21 cellular contexts compared by ENCODE assay signal in genomic region chr16:81774348-81774747, GRCh38. TPM values are rescaled to one million over a fixed set of nuclear protein-coding genes. Genes with fewer than 3 reads are reported as not detected.
A peak's percentile ranks its signal among the peaks of the same experiment; 100 is the strongest.
DNase-seq lines count a peak whose midpoint lies in the region; ATAC-seq and TF ChIP-seq lines count a peak whose summit lies in the region.
"Had no signal": no experiment of that assay in that cellular context is flagged by ENCODE, and none has a peak within 500 bp of the region (broad histone marks: within the 10 kb centered on the region; RNA-seq: fewer than 3 reads in every experiment).

No MANE protein-coding gene starts in this region.

- H3K9me3 ChIP-seq in thyroid gland: no peaks in the 10 kb centered on the region
- no peaks in the 10 kb centered on the region for H3K9me3 ChIP-seq in naive thymus-derived CD4-positive, alpha-beta T cell (ENCODE audit: control insufficient read depth in 2 of 3, low read length in 3 of 3)
- no peaks in the 10 kb centered on the region for H3K9me3 ChIP-seq in sigmoid colon

- peak overlapping the region; percentile 36 for H3K27ac Mint-ChIP-seq in activated naive CD8-positive, alpha-beta T cell treated with anti-CD3 and anti-CD28 coated beads for 36 hours
- H3K27ac Mint-ChIP-seq in activated naive CD8-positive, alpha-beta T cell treated with anti-CD3 and anti-CD28 coated beads, Interleukin-2, amount 50 U/mL, for 24 hours: no peak overlapping the region
- H3K27ac Mint-ChIP-seq in naive thymus-derived CD4-positive, alpha-beta T cell: no peak overlapping the region
- H3K27ac Mint-ChIP-seq: CD4-positive, CD25-positive, alpha-beta regulatory T cell had no signal

- in situ Hi-C loops in KBM-7 (cut with MboI; ENCODE audit: low pct_unique_long_range_greater_than_20kb, low sequenced_read_pairs): no loop called here

- POLR2A ChIA-PET in naive thymus-derived CD4-positive, alpha-beta T cell (lab: Charles Lee): no interaction called here

- TF ChIP-seq POLR2A in thyroid gland (IDR thresholded peaks at IDR 0.05) (no peak), sigmoid colon (IDR thresholded peaks at IDR 0.05) (no peak)

- TF ChIP-seq EP300 in sigmoid colon (IDR thresholded peaks at IDR 0.05): no peak

- H3K4me3 Mint-ChIP-seq in activated naive CD8-positive, alpha-beta T cell treated with anti-CD3 and anti-CD28 coated beads for 36 hours: no peak overlapping the region
- H3K4me3 Mint-ChIP-seq in activated naive CD8-positive, alpha-beta T cell treated with anti-CD3 and anti-CD28 coated beads, Interleukin-2, amount 50 U/mL, for 24 hours: no peak overlapping the region
- no peak overlapping the region for H3K4me3 Mint-ChIP-seq in naive thymus-derived CD4-positive, alpha-beta T cell
- H3K4me3 Mint-ChIP-seq: CD4-positive, CD25-positive, alpha-beta regulatory T cell; neural crest cell had no signal

- H3K27ac ChIP-seq in thyroid gland (peak overlapping the region in 1 of 3 donors; percentile 12), sigmoid colon (peak overlapping the region in 1 of 4 donors; percentile 1)
- H3K27ac ChIP-seq in naive thymus-derived CD4-positive, alpha-beta T cell (ENCODE audit: low read depth, low read length): no peak overlapping the region
- H3K27ac ChIP-seq: 22Rv1, cardiac muscle cell, SK-N-MC had no signal

- intact Hi-C loops in thyroid gland (cut with DNase I) (no loop called here), sigmoid colon (cut with DNase I) (no loop called here)
- intact Hi-C loops in naive thymus-derived CD4-positive, alpha-beta T cell (cut with micrococcal nuclease): no loop called here

- H3K9me3 Mint-ChIP-seq in activated naive CD8-positive, alpha-beta T cell treated with anti-CD3 and anti-CD28 coated beads for 36 hours: no peaks in the 10 kb centered on the region
- no peaks in the 10 kb centered on the region for H3K9me3 Mint-ChIP-seq in activated naive CD8-positive, alpha-beta T cell treated with anti-CD3 and anti-CD28 coated beads, Interleukin-2, amount 50 U/mL, for 24 hours
- no peaks in the 10 kb centered on the region for H3K9me3 Mint-ChIP-seq in naive thymus-derived CD4-positive, alpha-beta T cell
- H3K9me3 Mint-ChIP-seq: CD4-positive, CD25-positive, alpha-beta regulatory T cell; neural crest cell had no signal

- 32 to 45% methylated on average over 7 of the region's 7 CpGs for WGBS in thyroid gland, 2 donors
- 52 to 66% methylated on average over 7 of the region's 7 CpGs for WGBS in sigmoid colon, 2 donors

- CTCF ChIA-PET in naive thymus-derived CD4-positive, alpha-beta T cell (lab: Charles Lee): no interaction called here

- DNase-seq in activated naive CD8-positive, alpha-beta T cell treated with anti-CD3 and anti-CD28 coated beads for 36 hours: no peak
- DNase-seq in activated naive CD8-positive, alpha-beta T cell treated with anti-CD3 and anti-CD28 coated beads, Interleukin-2, amount 50 U/mL, for 24 hours: no peak
- DNase-seq in KBM-7 (peak; percentile 68), germinal center (ENCODE audit: low spot score) (peak; percentile 58), thyroid gland (peak; percentile 54 to 57), sigmoid colon (no peak)
- DNase-seq in naive thymus-derived CD4-positive, alpha-beta T cell: no peak
- DNase-seq in activated CD4-positive, alpha-beta T cell treated with anti-CD3 and anti-CD28 coated beads, Interleukin-2, amount 50 U/mL, for 1 hour: no peak
- DNase-seq: activated CD4-positive, alpha-beta T cell treated with anti-CD3 and anti-CD28 coated beads, Interleukin-2, amount 50 U/mL, for 48 hours; activated T-cell treated with anti-CD3 and anti-CD28 coated beads, Interleukin-2, amount 50 U/mL, for 48 hours; CD4-positive, CD25-positive, alpha-beta regulatory T cell; DMS79 treated with DMSO at 0.1 percent for 48 hours; mesenchymal stem cell; NCI-H1436 treated with DMSO at 0.1 percent for 48 hours; NCI-H446; stimulated activated CD4-positive, alpha-beta T cell treated with anti-CD3 and anti-CD28 coated beads, Interleukin-4, amount 100 ng/mL, for 24 hours had no signal

- no peak for TF ChIP-seq CTCF in thyroid gland (IDR thresholded peaks at IDR 0.05)
- TF ChIP-seq CTCF in sigmoid colon (IDR thresholded peaks at IDR 0.05): no peak

- H3K27me3 ChIP-seq in thyroid gland: no peaks in the 10 kb centered on the region
- H3K27me3 ChIP-seq in naive thymus-derived CD4-positive, alpha-beta T cell (ENCODE audit: control insufficient read depth in 2 of 2, insufficient read depth in 2 of 2, low read length in 2 of 2): no peaks in the 10 kb centered on the region
- H3K27me3 ChIP-seq in sigmoid colon: peaks cover 0 to 10% (median 6%) of the 10 kb centered on the region in 3 donors

- H3K36me3 ChIP-seq in thyroid gland (no peaks in the 10 kb centered on the region), sigmoid colon (no peaks in the 10 kb centered on the region)
- H3K36me3 ChIP-seq in naive thymus-derived CD4-positive, alpha-beta T cell (ENCODE audit: control insufficient read depth in 2 of 3, insufficient read depth in 3 of 3, low read length in 3 of 3): no peaks in the 10 kb centered on the region
- H3K36me3 ChIP-seq: cardiac muscle cell had no signal

- no peak for ATAC-seq in activated naive CD8-positive, alpha-beta T cell treated with anti-CD3 and anti-CD28 coated beads, Interleukin-2, amount 50 U/mL, for 24 hours
- no peak for ATAC-seq in naive thymus-derived CD4-positive, alpha-beta T cell
- ATAC-seq: sciatic nerve had no signal

- H3K27me3 Mint-ChIP-seq in activated naive CD8-positive, alpha-beta T cell treated with anti-CD3 and anti-CD28 coated beads for 36 hours: peaks cover 27% of the 10 kb centered on the region
- H3K27me3 Mint-ChIP-seq in activated naive CD8-positive, alpha-beta T cell treated with anti-CD3 and anti-CD28 coated beads, Interleukin-2, amount 50 U/mL, for 24 hours: peaks cover 9% of the 10 kb centered on the region
- H3K27me3 Mint-ChIP-seq in naive thymus-derived CD4-positive, alpha-beta T cell: peaks cover 10 to 37% (median 18%) of the 10 kb centered on the region in 5 donors

- H3K4me1 ChIP-seq in thyroid gland (peaks cover 0 to 3% of the 10 kb centered on the region in 2 donors), sigmoid colon (peaks cover 0 to 6% (median 1%) of the 10 kb centered on the region in 4 donors)
- H3K4me1 ChIP-seq in naive thymus-derived CD4-positive, alpha-beta T cell (ENCODE audit: control insufficient read depth in 2 of 2, insufficient read depth in 2 of 2, low read length in 2 of 2): no peaks in the 10 kb centered on the region

- H3K4me3 ChIP-seq in thyroid gland (replicated peaks in 1 of 3): no peak overlapping the region
- H3K4me3 ChIP-seq in naive thymus-derived CD4-positive, alpha-beta T cell (ENCODE audit: low read length): no peak overlapping the region
- no peak overlapping the region for H3K4me3 ChIP-seq in sigmoid colon
- H3K4me3 ChIP-seq: cardiac muscle cell, SK-N-MC had no signal

- H3K4me1 Mint-ChIP-seq in activated naive CD8-positive, alpha-beta T cell treated with anti-CD3 and anti-CD28 coated beads for 36 hours: peaks cover 2% of the 10 kb centered on the region
- H3K4me1 Mint-ChIP-seq in activated naive CD8-positive, alpha-beta T cell treated with anti-CD3 and anti-CD28 coated beads, Interleukin-2, amount 50 U/mL, for 24 hours: peaks cover 9% of the 10 kb centered on the region
- peaks cover 0 to 8% (median 6%) of the 10 kb centered on the region in 7 donors for H3K4me1 Mint-ChIP-seq in naive thymus-derived CD4-positive, alpha-beta T cell

- H3K36me3 Mint-ChIP-seq in activated naive CD8-positive, alpha-beta T cell treated with anti-CD3 and anti-CD28 coated beads for 36 hours: no peaks in the 10 kb centered on the region
- no peaks in the 10 kb centered on the region for H3K36me3 Mint-ChIP-seq in activated naive CD8-positive, alpha-beta T cell treated with anti-CD3 and anti-CD28 coated beads, Interleukin-2, amount 50 U/mL, for 24 hours (ENCODE audit: low read depth)
- peaks cover 0 to 3% (median 0%) of the 10 kb centered on the region in 5 donors for H3K36me3 Mint-ChIP-seq in naive thymus-derived CD4-positive, alpha-beta T cell
- H3K36me3 Mint-ChIP-seq: CD4-positive, CD25-positive, alpha-beta regulatory T cell had no signal

RNA-seq across cellular contexts. Expression of gene PLCG2, which starts 4.7 kb away (rescaled TPM):
- 1 to 10 TPM; 7.7 to 8.1 TPM for total RNA-seq in activated naive CD8-positive, alpha-beta T cell treated with anti-CD3 and anti-CD28 coated beads for 36 hours
- total RNA-seq in thyroid gland (10 to 100 TPM in 2 of 4 donors, 1 to 10 TPM in 2; 9.2 to 12.1 (median 10.3) TPM), sigmoid colon (1 to 10 TPM; 2.4 to 8.0 (median 3.8) TPM)
- total RNA-seq in naive thymus-derived CD4-positive, alpha-beta T cell: 10 to 100 TPM in 2 of 5 experiments, 1 to 10 TPM in 3; 1.4 to 85.8 (median 5.9) TPM
- under 1 TPM; 0.07 to 0.33 TPM for polyA plus RNA-seq in naive thymus-derived CD4-positive, alpha-beta T cell
- 10 to 100 TPM in 1 of 3 donors, 1 to 10 TPM in 2; 1.6 to 24.8 (median 1.8) TPM for polyA plus RNA-seq in sigmoid colon

Comparison
In these comparisons a context has a peak if more than half of its experiments do, and no peak if none do; other contexts are left out.
1. DNase-seq: peak in KBM-7 (single experiment), germinal center (single experiment) and thyroid gland (2 of 2); none in activated naive CD8-positive, alpha-beta T cell treated with anti-CD3 and anti-CD28 coated beads for 36 hours (single experiment), activated naive CD8-positive, alpha-beta T cell treated with anti-CD3 and anti-CD28 coated beads, Interleukin-2, amount 50 U/mL, for 24 hours (single experiment), naive thymus-derived CD4-positive, alpha-beta T cell (0 of 9), sigmoid colon (single experiment) and activated CD4-positive, alpha-beta T cell treated with anti-CD3 and anti-CD28 coated beads, Interleukin-2, amount 50 U/mL, for 1 hour (single experiment).